ENCODE assay signal across 19 cellular contexts in genomic region chr17:77622627-77623026, GRCh38.
DNase-seq lines count a peak whose midpoint lies in the region; TF ChIP-seq lines count a peak whose summit lies in the region.
"Had no signal": no experiment of that assay in that cellular context is flagged by ENCODE, and none has a peak within 500 bp of the region (broad histone marks: within the 10 kb centered on the region; RNA-seq: fewer than 3 reads in every experiment).

No MANE protein-coding gene starts in this region.

- H3K27me3 ChIP-seq in Loucy (ENCODE audit: insufficient read depth, low read length, poor library complexity, severe bottlenecking): no peaks in the 10 kb centered on the region

- peaks cover 19% of the 10 kb centered on the region; the same call in 1 of the 2 replicates for H3K9me3 ChIP-seq in Loucy (ENCODE audit: insufficient read depth, low read depth, low read length)

- H3K9me2 ChIP-seq in Loucy (replicated peaks; ENCODE audit: low read depth, low read length): no peaks in the 10 kb centered on the region

- no peak for TF ChIP-seq CTCF in Loucy (conservative IDR thresholded peaks at IDR 0.05; ENCODE audit: low read length)
- TF ChIP-seq CTCF in epithelial cell of esophagus (IDR thresholded peaks at IDR 0.05; ENCODE audit: insufficient read depth, low read depth, low read length, missing control alignments): no peak
- no peak for TF ChIP-seq CTCF in RWPE1 (conservative IDR thresholded peaks at IDR 0.05; ENCODE audit: low read depth)

- peak overlapping the region; percentile 42; the same call in 1 of the 2 replicates for H2AFZ ChIP-seq in Loucy (ENCODE audit: low read length)
- H2AFZ ChIP-seq: GM23248 had no signal

- no peak overlapping the region for H3K9ac ChIP-seq in Loucy (ENCODE audit: low read depth, low read length, poor library complexity, severe bottlenecking)
- H3K9ac ChIP-seq: GM23248 had no signal

- H4K20me1 ChIP-seq in Loucy (ENCODE audit: insufficient read depth, low read length, poor library complexity, severe bottlenecking): no peaks in the 10 kb centered on the region

- DNase-seq in NCI-H2081 (lab: John Stamatoyannopoulos, UW) (peak; percentile 17 to 48), NCI-H2081 treated with DMSO at 0.1 percent for 48 hours (lab: John Stamatoyannopoulos, UW) (no peak), NCI-H2171 (lab: John Stamatoyannopoulos, UW) (peak; percentile 55), epithelial cell of esophagus (ENCODE audit: low read depth) (peak; percentile 87), NCI-H187 treated with DMSO at 0.1 percent for 48 hours (lab: John Stamatoyannopoulos, UW) (no peak), HEK293T (ENCODE audit: extremely low spot score) (no peak), RWPE1 (ENCODE audit: low spot score) (no peak)
- DNase-seq: 8988T, C1 segment of cervical spinal cord, GDM1, GM23248, KBM-7, MM.1S, NCI-H1436, NCI-H226, NCI-H526, Right ventricle myocardium superior had no signal

- H3K4me3 ChIP-seq in Loucy (ENCODE audit: low read length, poor library complexity, severe bottlenecking) (no peak overlapping the region), epithelial cell of esophagus (ENCODE audit: low read length) (no peak overlapping the region)
- H3K4me3 ChIP-seq: GM23248 had no signal

- H3F3A ChIP-seq in Loucy (ENCODE audit: low read depth): no peaks in the 10 kb centered on the region

- POLR2A ChIA-PET in HEK293T (lab: Yijun Ruan, JAX): no interaction called here
- POLR2A ChIA-PET in RWPE1 (lab: Yijun Ruan, JAX; ENCODE audit: low non-redundant PET): no interaction called here

- H3K4me2 ChIP-seq in Loucy (ENCODE audit: low read depth, low read length, poor library complexity, severe bottlenecking): no peak overlapping the region

- peaks cover 19% of the 10 kb centered on the region for H3K4me1 ChIP-seq in Loucy (ENCODE audit: insufficient read depth, low read length, poor library complexity, severe bottlenecking)

- no peak overlapping the region for H3K27ac ChIP-seq in RWPE1
- H3K27ac ChIP-seq: GM23248, HL-60 had no signal

- CTCF ChIA-PET in HEK293T (lab: Yijun Ruan, JAX): no interaction called here
- CTCF ChIA-PET in RWPE1 (lab: Yijun Ruan, JAX): no interaction called here

- H3K36me3 ChIP-seq in Loucy (ENCODE audit: insufficient read depth, low read length): no peaks in the 10 kb centered on the region

- H3K79me2 ChIP-seq in Loucy (ENCODE audit: insufficient read depth, low read length): no peaks in the 10 kb centered on the region

TF ChIP-seq in HEK293T, 16 proteins besides CTCF, POLR2A, EP300 and RAD21:
- TF ChIP-seq SUZ12 (IDR thresholded peaks at IDR 0.05) (no peak), ARNT (IDR thresholded peaks at IDR 0.05) (no peak), FOXA1 (IDR thresholded peaks at IDR 0.05) (no peak), TARDBP (IDR thresholded peaks at IDR 0.05) (no peak), L3MBTL2 (conservative IDR thresholded peaks at IDR 0.05) (no peak), FOXK2 (IDR thresholded peaks at IDR 0.05) (no peak)

Comparison
In these comparisons a context has a peak if more than half of its experiments do, and no peak if none do; other contexts are left out.
1. DNase-seq: peak in NCI-H2081 (2 of 2), NCI-H2171 (single experiment) and epithelial cell of esophagus (single experiment); none in NCI-H2081 treated with DMSO at 0.1 percent for 48 hours (single experiment), NCI-H187 treated with DMSO at 0.1 percent for 48 hours (single experiment), HEK293T (single experiment) and RWPE1 (single experiment).